8 cellular contexts compared by ENCODE assay signal in genomic region chr1:39410915-39411436, GRCh38.
DNase-seq lines count a peak whose midpoint lies in the region; ATAC-seq and TF ChIP-seq lines count a peak whose summit lies in the region.

No MANE protein-coding gene starts in this region.

- H3K27ac Mint-ChIP-seq in activated B cell treated with CpG ODN at 0.5 μM for 24 hours (no peak overlapping the region), chondrocyte (ENCODE audit: unreplicated experiment) (peak overlapping the region; percentile 78)

- ATAC-seq in activated B cell treated with CpG ODN at 0.5 μM for 24 hours (ENCODE audit: low read depth) (no peak), HG03135 (IDR thresholded peaks at IDR 0.05; ENCODE audit: unreplicated experiment) (no peak)

- DNase-seq in GM04504 (ENCODE audit: low read depth): peak; percentile 92
- DNase-seq in NCI-H128 (lab: John Stamatoyannopoulos, UW; ENCODE audit: unreplicated experiment): peak; percentile 29
- no peak for DNase-seq in activated B cell treated with CpG ODN at 0.5 μM for 24 hours
- no peak for DNase-seq in chondrocyte (ENCODE audit: low spot score)
- DNase-seq in left kidney (ENCODE audit: low read depth, low spot score): peak; percentile 89
- DNase-seq in stimulated activated CD4-positive, alpha-beta T cell treated with anti-CD3 and anti-CD28 coated beads, Interleukin-2, amount 100 ng/mL, for 24 hours: peak; percentile 65 to 67
- DNase-seq in GDM1 (lab: John Stamatoyannopoulos, UW): no peak

- no peaks in the 10 kb centered on the region for H3K27me3 Mint-ChIP-seq in activated B cell treated with CpG ODN at 0.5 μM for 24 hours
- no peaks in the 10 kb centered on the region for H3K27me3 Mint-ChIP-seq in chondrocyte (ENCODE audit: low read depth)

- intact Hi-C loops in activated B cell treated with CpG ODN at 0.5 μM for 24 hours (cut with micrococcal nuclease): loop anchor here (1.0 kb wide), 1 partner anchor 313 kb away; no protein-coding TSS in a partner anchor

- TF ChIP-seq CTCF in activated B cell treated with CpG ODN at 0.5 μM for 24 hours (IDR thresholded peaks at IDR 0.05) (no peak), chondrocyte (IDR thresholded peaks at IDR 0.05) (peak; percentile 87)

- H3K4me3 Mint-ChIP-seq in activated B cell treated with CpG ODN at 0.5 μM for 24 hours (peak overlapping the region; percentile 4), chondrocyte (ENCODE audit: unreplicated experiment) (peak overlapping the region; percentile 67)

- H3K9me3 Mint-ChIP-seq in activated B cell treated with CpG ODN at 0.5 μM for 24 hours: no peaks in the 10 kb centered on the region
- H3K9me3 Mint-ChIP-seq in chondrocyte (ENCODE audit: low read depth): no peaks in the 10 kb centered on the region

- H3K4me1 Mint-ChIP-seq in activated B cell treated with CpG ODN at 0.5 μM for 24 hours (peaks cover 26% of the 10 kb centered on the region), chondrocyte (ENCODE audit: low read depth) (peaks cover 82% of the 10 kb centered on the region)

- POLR2A ChIA-PET in activated B cell treated with CpG ODN at 0.5 μM for 24 hours (lab: Charles Lee): interaction anchor here (0.5 to 1.5 kb wide), 4 partner anchors 15 to 332 kb away, joined by 3 to 12 read pairs (median 6); no protein-coding TSS in a partner anchor

- H3K36me3 Mint-ChIP-seq in activated B cell treated with CpG ODN at 0.5 μM for 24 hours (ENCODE audit: low read depth) (peaks cover 22% of the 10 kb centered on the region), chondrocyte (ENCODE audit: low read depth) (peaks cover 3% of the 10 kb centered on the region)

- CTCF ChIA-PET in activated B cell treated with CpG ODN at 0.5 μM for 24 hours (lab: Charles Lee): interaction anchor here (0.8 to 2.4 kb wide), 12 partner anchors 10 to 319 kb away, joined by 3 to 20 read pairs (median 4); no protein-coding TSS in a partner anchor

Comparison
In these comparisons a context has a peak if more than half of its experiments do, and no peak if none do; other contexts are left out.
1. DNase-seq: peak in GM04504 (single experiment), NCI-H128 (single experiment), left kidney (single experiment) and stimulated activated CD4-positive, alpha-beta T cell treated with anti-CD3 and anti-CD28 coated beads, Interleukin-2, amount 100 ng/mL, for 24 hours (2 of 2); none in activated B cell treated with CpG ODN at 0.5 μM for 24 hours (single experiment), chondrocyte (single experiment) and GDM1 (single experiment).